In the genomic region with DNA sequence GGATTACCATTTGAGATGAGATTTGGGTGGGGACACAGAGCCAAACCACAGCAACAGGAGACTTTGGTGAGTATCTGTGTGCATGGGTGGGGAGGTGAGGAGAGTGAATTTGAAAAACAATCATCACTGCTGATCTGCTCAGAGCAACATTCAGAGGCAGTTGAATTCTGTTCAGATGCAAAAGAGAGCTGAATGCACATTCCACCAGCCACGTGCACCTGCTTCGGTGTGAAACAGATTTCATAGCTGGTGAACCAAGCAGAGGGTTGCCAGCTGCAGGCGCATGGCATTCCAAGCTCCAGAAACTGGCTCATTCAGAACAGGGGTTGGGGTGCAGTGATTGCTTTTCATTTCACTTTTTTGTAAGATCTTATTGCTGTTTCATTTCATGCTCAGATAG, we compare ENCODE assay signal across 20 cellular contexts.
A peak's percentile ranks its signal among the peaks of the same experiment; 100 is the strongest.
DNase-seq lines count a peak whose midpoint lies in the region; ATAC-seq, FAIRE-seq and TF ChIP-seq lines count a peak whose summit lies in the region.
"Had no signal": no experiment of that assay in that cellular context is flagged by ENCODE, and none has a peak within 500 bp of the region (broad histone marks: within the 10 kb centered on the region; RNA-seq: fewer than 3 reads in every experiment).

No MANE protein-coding gene starts in this region.

- no peak overlapping the region for H3K56ac ChIP-seq in H1 (replicated peaks; ENCODE audit: insufficient read length, low read depth, low read length)

- H2BK120ac ChIP-seq in H1 (replicated peaks; ENCODE audit: low read depth, low read length) = peak overlapping the region; percentile 2

- H3K9me3 Mint-ChIP-seq in activated CD8-positive, alpha-beta memory T cell treated with anti-CD3 and anti-CD28 coated beads, Interleukin-2, amount 10 ng/mL, durations not matched to agents 7 days and 5 days (ENCODE audit: low read depth) = no peaks in the 10 kb centered on the region

- H3K4me1 ChIP-seq in H1 (replicated peaks in 1 of 4; ENCODE audit: control insufficient read depth in 3 of 4, insufficient read depth in 4 of 4, low read length in 3 of 4) (peaks cover 2 to 18% (median 3%) of the 10 kb centered on the region in 4 experiments; a peak in 5 of 7 replicates), gastroesophageal sphincter (no peaks in the 10 kb centered on the region)

- H3K4me1 Mint-ChIP-seq in activated CD8-positive, alpha-beta memory T cell treated with anti-CD3 and anti-CD28 coated beads, Interleukin-2, amount 10 ng/mL, durations not matched to agents 7 days and 5 days = no peaks in the 10 kb centered on the region
- H3K4me1 Mint-ChIP-seq: CD14-positive monocyte had no signal

- no peak for TF ChIP-seq RAD21 in H1 (IDR thresholded peaks at IDR 0.05 in 1 of 2, conservative IDR thresholded peaks at IDR 0.05 in 1 of 2; ENCODE audit: low read depth in 2 of 2, low read length in 2 of 2)

- no peaks in the 10 kb centered on the region for H3K23me2 ChIP-seq in H1 (ENCODE audit: low read depth, low read length)

- H3K36me3 ChIP-seq in H1 (ENCODE audit: control insufficient read depth in 2 of 4, insufficient read depth in 4 of 4, low read length in 3 of 4) (no peaks in the 10 kb centered on the region), gastroesophageal sphincter (peaks cover 0 to 17% of the 10 kb centered on the region in 2 donors)

- peak overlapping the region in 1 of 2 experiments; percentile 48; a peak in 2 of 4 replicates for H3K4me2 ChIP-seq in H1 (ENCODE audit: insufficient read depth in 1 of 2, low read depth in 2 of 2, low read length in 2 of 2)

- TF ChIP-seq CTCF in H1 (IDR thresholded peaks at IDR 0.05; ENCODE audit: control extremely low read depth in 1 of 3, insufficient read depth in 1 of 3, low read depth in 1 of 3, low read length in 3 of 3) (no peak), gastroesophageal sphincter (IDR thresholded peaks at IDR 0.05) (no peak)

- no peak overlapping the region for H3K4me3 Mint-ChIP-seq in activated CD8-positive, alpha-beta memory T cell treated with anti-CD3 and anti-CD28 coated beads, Interleukin-2, amount 10 ng/mL, durations not matched to agents 7 days and 5 days
- H3K4me3 Mint-ChIP-seq: CD14-positive monocyte; CD8-positive, alpha-beta T cell had no signal

- POLR2A ChIA-PET in H1 (lab: Charles Lee; ENCODE audit: partially characterized antibody) = interaction anchor here (1.1 to 1.6 kb wide), 2 partner anchors 9 to 15 kb away, joined by 5 to 9 read pairs; no protein-coding TSS in a partner anchor

- no peaks in the 10 kb centered on the region for H3K36me3 Mint-ChIP-seq in activated CD8-positive, alpha-beta memory T cell treated with anti-CD3 and anti-CD28 coated beads, Interleukin-2, amount 10 ng/mL, durations not matched to agents 7 days and 5 days
- H3K36me3 Mint-ChIP-seq: CD14-positive monocyte; CD8-positive, alpha-beta T cell had no signal

- H4K8ac ChIP-seq in H1 (ENCODE audit: extremely low read depth, insufficient read depth, low read length) = no peak overlapping the region

- peak; percentile 21 for DNase-seq in activated CD8-positive, alpha-beta memory T cell treated with anti-CD3 and anti-CD28 coated beads, Interleukin-2, amount 10 ng/mL, durations not matched to agents 7 days and 5 days
- no peak for DNase-seq in activated CD8-positive, alpha-beta memory T cell treated with anti-CD3 and anti-CD28 coated beads for 24 hours
- DNase-seq in H1 (ENCODE audit: low read depth in 1 of 2, low spot score in 2 of 2) (no peak), islet precursor cell (peak; percentile 19), NCI-H524 (lab: John Stamatoyannopoulos, UW) (no peak)
- DNase-seq: CD8-positive, alpha-beta T cell; COR-L47; DMS153; DMS79 treated with DMSO at 0.1 percent for 48 hours; EL; KBM-7 had no signal

- H2BK15ac ChIP-seq in H1 (ENCODE audit: low read length) = no peak overlapping the region

- CTCF ChIA-PET in activated CD8-positive, alpha-beta memory T cell treated with anti-CD3 and anti-CD28 coated beads, Interleukin-2, amount 10 ng/mL, durations not matched to agents 7 days and 5 days (lab: Charles Lee) = no interaction called here
- CTCF ChIA-PET in H1 (lab: Charles Lee; ENCODE audit: partially characterized antibody) = interaction anchor here (0.7 to 1.8 kb wide), 4 partner anchors 24 to 241 kb away, joined by 3 to 6 read pairs (median 4); no protein-coding TSS in a partner anchor

- no peak overlapping the region for H2AFZ ChIP-seq in H1 (ENCODE audit: low read length)

- no peak overlapping the region for H2AK5ac ChIP-seq in H1 (ENCODE audit: low read depth, low read length)

- H2BK12ac ChIP-seq in H1 (ENCODE audit: low read depth, low read length) = peak overlapping the region; percentile 20; the same call in 1 of the 2 replicates

- no peak overlapping the region for H3K23ac ChIP-seq in H1 (ENCODE audit: insufficient read length)

- peak overlapping the region; percentile 94; the same call in 1 of the 2 replicates for H2BK20ac ChIP-seq in H1 (ENCODE audit: low read length)

- H3K9me3 ChIP-seq in H1 (ENCODE audit: insufficient read depth in 2 of 2, low read depth in 1 of 2, low read length in 1 of 2) (no peaks in the 10 kb centered on the region; a peak in 1 of 4 replicates), gastroesophageal sphincter (no peaks in the 10 kb centered on the region)

- TF ChIP-seq EP300 in H1 (IDR thresholded peaks at IDR 0.05; ENCODE audit: borderline replicate concordance in 1 of 2, low read depth in 2 of 2, low read length in 2 of 2) = peak in 1 of 2 experiments; percentile 43; a peak in 1 of 3 replicates
- TF ChIP-seq EP300 in gastroesophageal sphincter (IDR thresholded peaks at IDR 0.05) = no peak

- no peak overlapping the region for H3K14ac ChIP-seq in H1 (ENCODE audit: insufficient read length)

- H3K9ac ChIP-seq in H1 (replicated peaks in 1 of 4; ENCODE audit: extremely low read depth in 1 of 4, low read depth in 3 of 4, low read length in 3 of 4) = no peak overlapping the region; a peak in 1 of 7 replicates

- TF ChIP-seq POLR2A in H1 (IDR thresholded peaks at IDR 0.05; ENCODE audit: control extremely low read depth in 1 of 2, low read depth in 2 of 2, low read length in 2 of 2) (no peak), gastroesophageal sphincter (IDR thresholded peaks at IDR 0.05) (no peak)

- no peaks in the 10 kb centered on the region; the same call in 1 of the 2 replicates for H3K79me1 ChIP-seq in H1 (ENCODE audit: low read depth, low read length)

- 0 out of 2 replicates have a peak overlapping the region, but pooled peaks have one; percentile 18 for H2BK5ac ChIP-seq in H1 (ENCODE audit: low read depth, low read length)

- no peak overlapping the region for H3K27ac Mint-ChIP-seq in activated CD8-positive, alpha-beta memory T cell treated with anti-CD3 and anti-CD28 coated beads, Interleukin-2, amount 10 ng/mL, durations not matched to agents 7 days and 5 days
- H3K27ac Mint-ChIP-seq: CD14-positive monocyte; CD8-positive, alpha-beta T cell had no signal

- no peak overlapping the region for H4K5ac ChIP-seq in H1 (ENCODE audit: insufficient read length, low read depth, low read length)

- peaks cover 12% of the 10 kb centered on the region for H3K27me3 Mint-ChIP-seq in activated CD8-positive, alpha-beta memory T cell treated with anti-CD3 and anti-CD28 coated beads, Interleukin-2, amount 10 ng/mL, durations not matched to agents 7 days and 5 days

- no peak overlapping the region for H4K91ac ChIP-seq in H1 (replicated peaks; ENCODE audit: insufficient read length, low read length)

- H4K20me1 ChIP-seq in H1 (replicated peaks in 1 of 2; ENCODE audit: control insufficient read depth in 1 of 2, insufficient read depth in 2 of 2, low read length in 2 of 2) = no peaks in the 10 kb centered on the region

- no peaks in the 10 kb centered on the region for H3K79me2 ChIP-seq in H1 (ENCODE audit: control insufficient read depth in 1 of 2, insufficient read depth in 2 of 2, low read length in 2 of 2)

- H3K18ac ChIP-seq in H1 (ENCODE audit: extremely low read depth, low read length) = peak overlapping the region; percentile 10

- ATAC-seq in activated CD8-positive, alpha-beta memory T cell treated with anti-CD3 and anti-CD28 coated beads, Interleukin-2, amount 10 ng/mL, durations not matched to agents 7 days and 5 days = no peak
- ATAC-seq in gastroesophageal sphincter (no peak), HG02973 (IDR thresholded peaks at IDR 0.05; ENCODE audit: unreplicated experiment) (no peak), GM21723 (IDR thresholded peaks at IDR 0.05; ENCODE audit: unreplicated experiment) (no peak)
- ATAC-seq: CD8-positive, alpha-beta T cell had no signal

- H3K27ac ChIP-seq in H1 (ENCODE audit: low read depth, low read length) = no peak overlapping the region
- H3K27ac ChIP-seq in gastroesophageal sphincter = no peak overlapping the region
- H3K27ac ChIP-seq: 22Rv1 had no signal

- peaks cover 0 to 5% (median 0%) of the 10 kb centered on the region in 4 experiments; a peak in 3 of 7 replicates for H3K27me3 ChIP-seq in H1 (replicated peaks in 1 of 4; ENCODE audit: control insufficient read depth in 3 of 4, extremely low read depth in 1 of 4, insufficient read depth in 3 of 4, low read length in 3 of 4)
- no peaks in the 10 kb centered on the region for H3K27me3 ChIP-seq in gastroesophageal sphincter

- no peak for FAIRE-seq in H1 (lab: Jason Lieb, UNC)
- FAIRE-seq: D721Med, G401.6, GM12891, H54 had no signal

- H3K4ac ChIP-seq in H1 (replicated peaks; ENCODE audit: insufficient read length, low read depth, low read length) = no peak overlapping the region

- WGBS in H1 (ENCODE audit: extremely low coverage in 1 of 2, insufficient coverage in 1 of 2, insufficient read length in 1 of 2, insufficient replicate concordance in 2 of 2, low coverage in 1 of 2, low lambda C conversion rate in 2 of 2, missing lambda C conversion rate in 1 of 2), 2 experiments = 35% methylated on average over 3 of the region's 3 CpGs; no CpG with 5 or more reads in 1 of the 2 experiments
- WGBS in gastroesophageal sphincter (ENCODE audit: low coverage in 1 of 2), 2 donors = 78 to 81% methylated on average over 3 of the region's 3 CpGs

- no peak overlapping the region for H3K4me3 ChIP-seq in H1 (ENCODE audit: extremely low read depth in 1 of 4, insufficient read depth in 2 of 4, low read depth in 3 of 4, low read length in 4 of 4)
- no peak overlapping the region for H3K4me3 ChIP-seq in gastroesophageal sphincter

TF ChIP-seq in H1, 55 proteins besides CTCF, POLR2A, EP300 and RAD21 (continues in another document):
- no peak for TF ChIP-seq CREB1 (IDR thresholded peaks at IDR 0.05)
- peak; percentile 68; the same call in 1 of the 2 replicates for TF ChIP-seq TCF12 (IDR thresholded peaks at IDR 0.05; ENCODE audit: low read depth, low read length)
- TF ChIP-seq SUZ12 (IDR thresholded peaks at IDR 0.05; ENCODE audit: low read length) = no peak
- TF ChIP-seq, protein P1, sequence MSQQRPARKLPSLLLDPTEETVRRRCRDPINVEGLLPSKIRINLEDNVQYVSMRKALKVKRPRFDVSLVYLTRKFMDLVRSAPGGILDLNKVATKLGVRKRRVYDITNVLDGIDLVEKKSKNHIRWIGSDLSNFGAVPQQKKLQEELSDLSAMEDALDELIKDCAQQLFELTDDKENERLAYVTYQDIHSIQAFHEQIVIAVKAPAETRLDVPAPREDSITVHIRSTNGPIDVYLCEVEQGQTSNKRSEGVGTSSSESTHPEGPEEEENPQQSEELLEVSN (IDR thresholded peaks at IDR 0.05) = peak; percentile 92
- no peak for TF ChIP-seq TAF7 (optimal IDR thresholded peaks at IDR 0.05; ENCODE audit: borderline replicate concordance, low read depth, low read length)
- TF ChIP-seq TEAD4 (IDR thresholded peaks at IDR 0.05; ENCODE audit: low read depth, low read length) = peak; percentile 77

Comparison
In these comparisons a context has a peak if more than half of its experiments do, and no peak if none do; other contexts are left out.
1. DNase-seq: peak in activated CD8-positive, alpha-beta memory T cell treated with anti-CD3 and anti-CD28 coated beads, Interleukin-2, amount 10 ng/mL, durations not matched to agents 7 days and 5 days (single experiment) and islet precursor cell (single experiment); none in activated CD8-positive, alpha-beta memory T cell treated with anti-CD3 and anti-CD28 coated beads for 24 hours (single experiment), H1 (0 of 2) and NCI-H524 (0 of 2).